Comparison of ENCODE assay signal across 1 cellular context in genomic region chr3:37922721-37923575, GRCh38.
TF ChIP-seq lines count a peak whose summit lies in the region.

No MANE protein-coding gene starts in this region.

TF ChIP-seq in WTC11, 78 proteins besides CTCF, POLR2A, EP300 and RAD21 (continued from another document):
- TF ChIP-seq, protein P1, sequence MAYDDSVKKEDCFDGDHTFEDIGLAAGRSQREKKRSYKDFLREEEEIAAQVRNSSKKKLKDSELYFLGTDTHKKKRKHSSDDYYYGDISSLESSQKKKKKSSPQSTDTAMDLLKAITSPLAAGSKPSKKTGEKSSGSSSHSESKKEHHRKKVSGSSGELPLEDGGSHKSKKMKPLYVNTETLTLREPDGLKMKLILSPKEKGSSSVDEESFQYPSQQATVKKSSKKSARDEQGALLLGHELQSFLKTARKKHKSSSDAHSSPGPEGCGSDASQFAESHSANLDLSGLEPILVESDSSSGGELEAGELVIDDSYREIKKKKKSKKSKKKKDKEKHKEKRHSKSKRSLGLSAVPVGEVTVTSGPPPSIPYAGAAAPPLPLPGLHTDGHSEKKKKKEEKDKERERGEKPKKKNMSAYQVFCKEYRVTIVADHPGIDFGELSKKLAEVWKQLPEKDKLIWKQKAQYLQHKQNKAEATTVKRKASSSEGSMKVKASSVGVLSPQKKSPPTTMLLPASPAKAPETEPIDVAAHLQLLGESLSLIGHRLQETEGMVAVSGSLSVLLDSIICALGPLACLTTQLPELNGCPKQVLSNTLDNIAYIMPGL (CRISPR knock-in tag; IDR thresholded peaks at IDR 0.05) = no peak
